8 cellular contexts compared by ENCODE assay signal in genomic region chr1:157137051-157137772, GRCh38. TPM values are rescaled to one million over a fixed set of nuclear protein-coding genes. Genes with fewer than 3 reads are reported as not detected.
A peak's percentile ranks its signal among the peaks of the same experiment; 100 is the strongest.
DNase-seq lines count a peak whose midpoint lies in the region; ATAC-seq and TF ChIP-seq lines count a peak whose summit lies in the region.

No MANE protein-coding gene starts in this region.

- H3K4me3 Mint-ChIP-seq in MCF 10A (ENCODE audit: unreplicated experiment) = peak overlapping the region; percentile 79

- no TSS peak for BruUV-seq in MCF 10A (replicated peaks; lab: Mats Ljungman, UMichigan)

- DNase-seq in EH (ENCODE audit: low read depth) (peak; percentile 52), NCI-H2081 (lab: John Stamatoyannopoulos, UW) (peak; percentile 10 to 33), MCF 10A (ENCODE audit: unreplicated experiment) (peak; percentile 21), left lung (no peak), mesenteric fat pad (ENCODE audit: low spot score) (no peak)
- DNase-seq in activated CD4-positive, alpha-beta T cell treated with anti-CD3 and anti-CD28 coated beads for 1 hour = no peak

- ATAC-seq in left lung (peak; percentile 2), GM19324 (IDR thresholded peaks at IDR 0.05; ENCODE audit: low FRiP score, unreplicated experiment) (no peak)

- 6% methylated on average over 16 of the region's 16 CpGs for WGBS in thymus

- intact Hi-C loops in MCF 10A (cut with micrococcal nuclease) (loop anchor here (5.0 kb wide), 1 partner anchor 45 kb away; no protein-coding TSS in a partner anchor), left lung (cut with DNase I) (no loop called here)

- H3K27me3 ChIP-seq in left lung (no peaks in the 10 kb centered on the region), thymus (ENCODE audit: control insufficient read depth, insufficient read depth) (peaks cover 7% of the 10 kb centered on the region)

- POLR2A ChIA-PET in MCF 10A (lab: Yijun Ruan, JAX) = interaction anchor here (0.6 to 5.9 kb wide), 13 partner anchors 10 to 860 kb away, joined by 3 to 64 read pairs (median 4); partner anchors contain the start of gene ARHGEF11

- peak overlapping the region; percentile 76 for H3K27ac Mint-ChIP-seq in MCF 10A (ENCODE audit: low read depth, unreplicated experiment)

- H3K4me1 ChIP-seq in left lung (peaks cover 14 to 40% of the 10 kb centered on the region in 2 donors), thymus (ENCODE audit: control insufficient read depth, insufficient read depth, low read length) (peaks cover 21% of the 10 kb centered on the region)

- H3K9me3 ChIP-seq in left lung (no peaks in the 10 kb centered on the region), thymus (ENCODE audit: control insufficient read depth) (no peaks in the 10 kb centered on the region)

- H3K27me3 Mint-ChIP-seq in MCF 10A (ENCODE audit: insufficient read depth, unreplicated experiment) = no peaks in the 10 kb centered on the region

- peaks cover 41% of the 10 kb centered on the region for H3K4me1 Mint-ChIP-seq in MCF 10A (ENCODE audit: insufficient read depth, unreplicated experiment)

- CTCF ChIA-PET in MCF 10A (lab: Yijun Ruan, JAX) = interaction anchor here (0.6 to 19.9 kb wide), 10 partner anchors 8 to 1939 kb away, joined by 3 to 419 read pairs (median 6); partner anchors contain the start of gene AIM2

- H3K36me3 ChIP-seq in left lung (peaks cover 0 to 40% of the 10 kb centered on the region in 2 donors), thymus (ENCODE audit: control insufficient read depth, insufficient read depth) (peaks cover 17% of the 10 kb centered on the region)

- peaks cover 41% of the 10 kb centered on the region for H3K36me3 Mint-ChIP-seq in MCF 10A (ENCODE audit: insufficient read depth, unreplicated experiment)

- peak overlapping the region; percentile 94 to 98 for H3K27ac ChIP-seq in left lung
- peak overlapping the region; percentile 54 for H3K27ac ChIP-seq in thymus (ENCODE audit: low read depth)

- peak overlapping the region; percentile 94 to 97 for H3K4me3 ChIP-seq in left lung
- peak overlapping the region; percentile 93 for H3K4me3 ChIP-seq in thymus (ENCODE audit: low read length)

- no peaks in the 10 kb centered on the region for H3K9me3 Mint-ChIP-seq in MCF 10A (ENCODE audit: unreplicated experiment)

- no peak for TF ChIP-seq CTCF in MCF 10A (IDR thresholded peaks at IDR 0.05; ENCODE audit: unreplicated experiment)
- TF ChIP-seq CTCF in left lung (IDR thresholded peaks at IDR 0.05) = no peak

RNA-seq across cellular contexts. Expression of gene ETV3, which starts 1.0 kb away (rescaled TPM):
- total RNA-seq in MCF 10A (2022) = 28.6 and 35.0 TPM in 2 replicates
- 10 to 100 TPM; 23.3 to 26.3 TPM for total RNA-seq in left lung
- polyA plus RNA-seq in thymus = 14.3 TPM
- 37.2 TPM for total RNA-seq in mesenteric fat pad

RNA-seq across cellular contexts. Expression of gene ETV3L, which starts 37.6 kb away (rescaled TPM):
- total RNA-seq in MCF 10A (2022) = not detected in 2 replicates
- not detected for total RNA-seq in left lung
- 1.0 TPM for polyA plus RNA-seq in thymus
- total RNA-seq in mesenteric fat pad = not detected

Comparison
In these comparisons a context has a peak if more than half of its experiments do, and no peak if none do; other contexts are left out.
1. DNase-seq: peak in EH (single experiment), NCI-H2081 (2 of 2) and MCF 10A (single experiment); none in left lung (0 of 2), mesenteric fat pad (single experiment) and activated CD4-positive, alpha-beta T cell treated with anti-CD3 and anti-CD28 coated beads for 1 hour (single experiment).